ENCODE assay signal across 8 cellular contexts in genomic region chr16:71288570-71288889, GRCh38. TPM values are rescaled to one million over a fixed set of nuclear protein-coding genes. Genes with fewer than 3 reads are reported as not detected.
DNase-seq lines count a peak whose midpoint lies in the region; ATAC-seq and TF ChIP-seq lines count a peak whose summit lies in the region.

No MANE protein-coding gene starts in this region.

- intact Hi-C loops in left ventricle myocardium inferior (cut with micrococcal nuclease) (no loop called here), cardiac septum (cut with DNase I) (no loop called here), posterior cingulate gyrus (cut with DNase I) (no loop called here)

- H3K4me1 Mint-ChIP-seq in memory B cell, result peaks cover 21% of the 10 kb centered on the region

- peak overlapping the region; percentile 93 for H3K4me3 Mint-ChIP-seq in memory B cell

- H3K27ac Mint-ChIP-seq in memory B cell, result peak overlapping the region; percentile 91

- no peak for ATAC-seq in memory B cell (ENCODE audit: low read depth)

- in situ Hi-C loops in astrocyte of the cerebellum (cut with HindIII; ENCODE audit: low sequenced_read_pairs), result no loop called here

- H3K36me3 Mint-ChIP-seq in memory B cell, result peaks cover 34% of the 10 kb centered on the region

- DNase-seq in left ventricle myocardium inferior (no peak), cardiac septum (ENCODE audit: low spot score) (no peak), astrocyte of the cerebellum (ENCODE audit: low read depth) (no peak), memory B cell (ENCODE audit: low spot score in 2 of 2) (no peak), NCI-H526 treated with DMSO at 0.1 percent for 48 hours (lab: John Stamatoyannopoulos, UW) (no peak), Kasumi-1 (lab: John Stamatoyannopoulos, UW) (no peak), posterior cingulate gyrus (no peak), NCI-H524 treated with DMSO at 0.1 percent for 48 hours (lab: John Stamatoyannopoulos, UW) (no peak)

- H3K27ac ChIP-seq in left ventricle myocardium inferior (replicated peaks), result peak overlapping the region; percentile 93

- peaks cover 2% of the 10 kb centered on the region for H3K27me3 Mint-ChIP-seq in memory B cell

- H3K27me3 ChIP-seq in left ventricle myocardium inferior (ENCODE audit: low read depth), result peaks cover 22% of the 10 kb centered on the region

- no peak for TF ChIP-seq CTCF in left ventricle myocardium inferior (IDR thresholded peaks at IDR 0.05; ENCODE audit: borderline replicate concordance)
- no peak for TF ChIP-seq CTCF in astrocyte of the cerebellum (IDR thresholded peaks at IDR 0.05; ENCODE audit: low read depth, low read length, missing control alignments)

- H3K4me3 ChIP-seq in left ventricle myocardium inferior (peak overlapping the region; percentile 86), astrocyte of the cerebellum (ENCODE audit: low read depth, low read length) (peak overlapping the region; percentile 81)

- H3K9me3 Mint-ChIP-seq in memory B cell, result peaks cover 7% of the 10 kb centered on the region

- H3K9me3 ChIP-seq in left ventricle myocardium inferior (replicated peaks), result peaks cover 16% of the 10 kb centered on the region

- peaks cover 37% of the 10 kb centered on the region for H3K36me3 ChIP-seq in left ventricle myocardium inferior

- H3K4me1 ChIP-seq in left ventricle myocardium inferior, result peaks cover 15% of the 10 kb centered on the region

RNA-seq across cellular contexts. Expression of gene CMTR2, which starts 0.7 kb away (rescaled TPM):
- 9.3 TPM for total RNA-seq in left ventricle myocardium inferior
- total RNA-seq in cardiac septum, result 8.9 TPM

RNA-seq across cellular contexts. Expression of gene HYDIN, which starts 58.0 kb away (rescaled TPM):
- total RNA-seq in left ventricle myocardium inferior (1.6 TPM), cardiac septum (2.6 TPM)
